In genomic region chr11:65530157-65530496, GRCh38 we compare ENCODE assay signal across 12 cellular contexts. TPM values are rescaled to one million over a fixed set of nuclear protein-coding genes. Genes with fewer than 3 reads are reported as not detected.
A peak's percentile ranks its signal among the peaks of the same experiment; 100 is the strongest.
DNase-seq lines count a peak whose midpoint lies in the region; ATAC-seq and TF ChIP-seq lines count a peak whose summit lies in the region.
"Had no signal": no experiment of that assay in that cellular context is flagged by ENCODE, and none has a peak within 500 bp of the region (broad histone marks: within the 10 kb centered on the region; RNA-seq: fewer than 3 reads in every experiment).

No MANE protein-coding gene starts in this region.

- H3K4me2 ChIP-seq in PC-3 (ENCODE audit: low read length): no peak overlapping the region

- DNase-seq in activated naive CD4-positive, alpha-beta T cell treated with anti-CD3 and anti-CD28 coated beads, Interleukin-2, amount 10 ng/mL, durations not matched to agents 7 days and 5 days: peak; percentile 64
- DNase-seq in activated naive CD4-positive, alpha-beta T cell treated with Interleukin-2 at 50 U/mL for 16 hours: no peak
- DNase-seq in PC-3: no peak
- no peak for DNase-seq in endothelial cell (ENCODE audit: low spot score)
- DNase-seq in stimulated activated naive B cell treated with anti-CD40 and anti-IgM and Interleukin-4, amounts not matched to agents 10 μg/mL and 1 μg/mL and 100 μg/mL, for 72 hours: no peak
- no peak for DNase-seq in GM19240 (ENCODE audit: insufficient read length, low spot score)
- DNase-seq: cortex of kidney, left lung, NCI-H2171 treated with DMSO at 0.1 percent for 48 hours, transverse colon had no signal

- peaks cover 40% of the 10 kb centered on the region for H3K36me3 ChIP-seq in PC-3 (ENCODE audit: low read depth, low read length)

- no peaks in the 10 kb centered on the region for H3K9me3 Mint-ChIP-seq in activated naive CD4-positive, alpha-beta T cell treated with anti-CD3 and anti-CD28 coated beads, Interleukin-2, amount 10 ng/mL, durations not matched to agents 7 days and 5 days
- H3K9me3 Mint-ChIP-seq in endothelial cell (ENCODE audit: unreplicated experiment): no peaks in the 10 kb centered on the region
- H3K9me3 Mint-ChIP-seq in stimulated activated naive B cell treated with anti-CD40 and anti-IgM and Interleukin-4, amounts not matched to agents 10 μg/mL and 1 μg/mL and 100 μg/mL, for 72 hours: no peaks in the 10 kb centered on the region

- no peak overlapping the region for H3K27ac ChIP-seq in PC-3 (ENCODE audit: low read length)
- H3K27ac ChIP-seq: left lung, transverse colon had no signal

- no peak overlapping the region for H3K4me3 ChIP-seq in PC-3 (ENCODE audit: low read length)
- H3K4me3 ChIP-seq: left lung, transverse colon had no signal

- H3K9me3 ChIP-seq in PC-3 (ENCODE audit: low read length): no peaks in the 10 kb centered on the region
- H3K9me3 ChIP-seq: left lung, transverse colon had no signal

- no peaks in the 10 kb centered on the region for H3K27me3 ChIP-seq in PC-3 (ENCODE audit: low read length)
- H3K27me3 ChIP-seq: left lung, transverse colon had no signal

- CTCF ChIA-PET in activated naive CD4-positive, alpha-beta T cell treated with anti-CD3 and anti-CD28 coated beads, Interleukin-2, amount 10 ng/mL, durations not matched to agents 7 days and 5 days (lab: Charles Lee): interaction anchor here (1.3 to 2.3 kb wide), 4 partner anchors 11 to 156 kb away, joined by 3 to 15 read pairs (median 6); partner anchors contain the start of gene FAM89B
- CTCF ChIA-PET in PC-3 (lab: Charles Lee): no interaction called here

- TF ChIP-seq CTCF in PC-3 (conservative IDR thresholded peaks at IDR 0.05; ENCODE audit: low read depth, low read length): peak; percentile 59
- no peak for TF ChIP-seq CTCF in endothelial cell (IDR thresholded peaks at IDR 0.05; ENCODE audit: unreplicated experiment)

- no peaks in the 10 kb centered on the region for H3F3A ChIP-seq in PC-3 (ENCODE audit: low read length, unreplicated experiment)

- H4K20me1 ChIP-seq in PC-3 (ENCODE audit: low read length): no peaks in the 10 kb centered on the region

- H3K27ac Mint-ChIP-seq in activated naive CD4-positive, alpha-beta T cell treated with anti-CD3 and anti-CD28 coated beads, Interleukin-2, amount 10 ng/mL, durations not matched to agents 7 days and 5 days: peak overlapping the region; percentile 53
- H3K27ac Mint-ChIP-seq in endothelial cell (ENCODE audit: unreplicated experiment): no peak overlapping the region
- no peak overlapping the region for H3K27ac Mint-ChIP-seq in stimulated activated naive B cell treated with anti-CD40 and anti-IgM and Interleukin-4, amounts not matched to agents 10 μg/mL and 1 μg/mL and 100 μg/mL, for 72 hours

- intact Hi-C loops in PC-3 (cut with micrococcal nuclease): no loop called here

- no peak overlapping the region for H3K4me3 Mint-ChIP-seq in activated naive CD4-positive, alpha-beta T cell treated with anti-CD3 and anti-CD28 coated beads, Interleukin-2, amount 10 ng/mL, durations not matched to agents 7 days and 5 days
- peak overlapping the region; percentile 45 for H3K4me3 Mint-ChIP-seq in endothelial cell (ENCODE audit: unreplicated experiment)
- no peak overlapping the region for H3K4me3 Mint-ChIP-seq in stimulated activated naive B cell treated with anti-CD40 and anti-IgM and Interleukin-4, amounts not matched to agents 10 μg/mL and 1 μg/mL and 100 μg/mL, for 72 hours

- H3K27me3 Mint-ChIP-seq in activated naive CD4-positive, alpha-beta T cell treated with anti-CD3 and anti-CD28 coated beads, Interleukin-2, amount 10 ng/mL, durations not matched to agents 7 days and 5 days: no peaks in the 10 kb centered on the region
- peaks cover 13% of the 10 kb centered on the region for H3K27me3 Mint-ChIP-seq in endothelial cell (ENCODE audit: unreplicated experiment)
- no peaks in the 10 kb centered on the region for H3K27me3 Mint-ChIP-seq in stimulated activated naive B cell treated with anti-CD40 and anti-IgM and Interleukin-4, amounts not matched to agents 10 μg/mL and 1 μg/mL and 100 μg/mL, for 72 hours

- peaks cover 11% of the 10 kb centered on the region for H3K4me1 ChIP-seq in PC-3 (ENCODE audit: insufficient read depth, low read length)

- POLR2A ChIA-PET in PC-3 (lab: Charles Lee; ENCODE audit: unreplicated experiment): no interaction called here

- no TSS peak for BruUV-seq in PC-3 (replicated peaks; lab: Mats Ljungman, UMichigan)

- H3K4me1 Mint-ChIP-seq in activated naive CD4-positive, alpha-beta T cell treated with anti-CD3 and anti-CD28 coated beads, Interleukin-2, amount 10 ng/mL, durations not matched to agents 7 days and 5 days: peaks cover 40% of the 10 kb centered on the region
- peaks cover 26% of the 10 kb centered on the region for H3K4me1 Mint-ChIP-seq in endothelial cell (ENCODE audit: unreplicated experiment)
- peaks cover 9 to 30% of the 10 kb centered on the region in 2 donors for H3K4me1 Mint-ChIP-seq in stimulated activated naive B cell treated with anti-CD40 and anti-IgM and Interleukin-4, amounts not matched to agents 10 μg/mL and 1 μg/mL and 100 μg/mL, for 72 hours

- no peak overlapping the region for H3K9ac ChIP-seq in PC-3 (ENCODE audit: low read length)

- H3K36me3 Mint-ChIP-seq in activated naive CD4-positive, alpha-beta T cell treated with anti-CD3 and anti-CD28 coated beads, Interleukin-2, amount 10 ng/mL, durations not matched to agents 7 days and 5 days: peaks cover 45% of the 10 kb centered on the region
- peaks cover 35% of the 10 kb centered on the region for H3K36me3 Mint-ChIP-seq in endothelial cell (ENCODE audit: low read depth, unreplicated experiment)
- H3K36me3 Mint-ChIP-seq in stimulated activated naive B cell treated with anti-CD40 and anti-IgM and Interleukin-4, amounts not matched to agents 10 μg/mL and 1 μg/mL and 100 μg/mL, for 72 hours: peaks cover 40 to 55% of the 10 kb centered on the region in 2 donors

- H2AFZ ChIP-seq in PC-3 (ENCODE audit: low read length): no peak overlapping the region

- H3K79me2 ChIP-seq in PC-3 (ENCODE audit: low read length): peaks cover 20% of the 10 kb centered on the region

- ATAC-seq in PC-3 (peak; percentile 41; the same call in 1 of the 2 replicates), HG03571 (IDR thresholded peaks at IDR 0.05; ENCODE audit: unreplicated experiment) (no peak), HG03139 (IDR thresholded peaks at IDR 0.05; ENCODE audit: unreplicated experiment) (no peak)
- peak; percentile 56 to 57 for ATAC-seq in stimulated activated naive B cell treated with anti-CD40 and anti-IgM and Interleukin-4, amounts not matched to agents 10 μg/mL and 1 μg/mL and 100 μg/mL, for 72 hours (replicated peaks)
- ATAC-seq: left lung had no signal

- H3K9me2 ChIP-seq in PC-3 (replicated peaks; ENCODE audit: low read length): no peaks in the 10 kb centered on the region

RNA-seq across cellular contexts. Expression of gene SCYL1, which starts 5.2 kb away (rescaled TPM):
- total RNA-seq in PC-3 (2014; rRNA removed) (201 and 262 TPM in 2 replicates), endothelial cell (ENCODE audit: unreplicated experiment) (99.1 TPM)

RNA-seq across cellular contexts. Expression of gene LTBP3, which starts 28.0 kb away (rescaled TPM):
- total RNA-seq in PC-3 (2014; rRNA removed) (197 and 233 TPM in 2 replicates), endothelial cell (ENCODE audit: unreplicated experiment) (1.7 TPM)

RNA-seq across cellular contexts. Expression of gene MALAT1, which starts 31.3 kb away (rescaled TPM):
- total RNA-seq in PC-3 (2014; rRNA removed): 1,345 and 2,062 TPM in 2 replicates
- 4,747 TPM for total RNA-seq in endothelial cell (ENCODE audit: unreplicated experiment)

RNA-seq across cellular contexts. Expression of gene ZNRD2, which starts 40.1 kb away (rescaled TPM):
- total RNA-seq in PC-3 (2014; rRNA removed) (126 and 206 TPM in 2 replicates), endothelial cell (ENCODE audit: unreplicated experiment) (37.4 TPM)

RNA-seq across cellular contexts. Expression of gene FAM89B, which starts 42.2 kb away (rescaled TPM):
- total RNA-seq in PC-3 (2014; rRNA removed): 76.3 and 87.7 TPM in 2 replicates
- total RNA-seq in endothelial cell (ENCODE audit: unreplicated experiment): 44.7 TPM

Comparison
In these comparisons a context has a peak if more than half of its experiments do, and no peak if none do; other contexts are left out.
1. ATAC-seq: peak in PC-3 (single experiment) and stimulated activated naive B cell treated with anti-CD40 and anti-IgM and Interleukin-4, amounts not matched to agents 10 μg/mL and 1 μg/mL and 100 μg/mL, for 72 hours (2 of 2); none in HG03571 (single experiment) and HG03139 (single experiment).
2. RNA of gene LTBP3, which starts 28.0 kb away (total RNA-seq): 197 to 233 TPM in PC-3; 1.7 TPM in endothelial cell (single experiment); every median in the first group is over 10 times any median in the second.